Comparison of ENCODE assay signal across 22 cellular contexts in the genomic region with DNA sequence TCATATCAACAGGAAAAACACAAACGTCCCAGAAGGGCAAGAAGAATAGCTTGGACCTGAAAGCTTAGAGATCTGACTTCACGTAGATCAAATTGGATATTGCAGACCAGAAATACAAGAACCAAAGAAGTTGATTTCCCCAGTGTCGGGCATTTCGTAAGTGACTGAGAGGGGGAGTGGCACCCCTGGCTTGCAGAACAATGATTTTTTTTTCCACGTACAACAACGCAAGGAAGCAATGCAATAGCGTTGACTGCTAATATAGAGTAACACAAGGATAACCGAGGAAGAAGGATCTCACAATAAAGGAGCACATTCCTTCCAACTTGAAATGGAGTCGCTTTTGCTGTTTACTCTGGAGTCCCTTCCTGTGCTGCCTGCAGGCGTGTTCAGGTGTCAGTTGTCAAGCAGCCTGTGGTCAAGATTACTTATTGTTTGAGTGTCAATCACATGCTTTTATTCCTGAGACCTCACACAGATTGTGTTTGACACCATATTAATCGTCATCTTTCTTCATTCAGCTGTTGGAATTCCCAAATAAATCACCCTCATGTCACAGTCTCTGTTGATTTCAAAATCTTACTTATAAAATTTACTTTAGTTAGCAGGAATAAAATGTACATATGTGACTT.
"Had no signal": no experiment of that assay in that cellular context is flagged by ENCODE, and none has a peak within 500 bp of the region (broad histone marks: within the 10 kb centered on the region; RNA-seq: fewer than 3 reads in every experiment).

No MANE protein-coding gene starts in this region.

- H3K4me3 ChIP-seq: coronary artery, gastroesophageal sphincter, heart left ventricle, right lobe of liver, skin epidermis, tibial artery had no signal

- H3K27ac ChIP-seq: coronary artery, epithelial cell of prostate, gastroesophageal sphincter, heart left ventricle, right lobe of liver, skin epidermis, tibial artery had no signal

- ATAC-seq: activated CD4-positive, alpha-beta T cell treated with anti-CD3 and anti-CD28 coated beads for 36 hours; gastroesophageal sphincter; heart left ventricle; left cardiac atrium; naive thymus-derived CD8-positive, alpha-beta T cell; right lobe of liver; stimulated activated effector memory CD8-positive, alpha-beta T cell treated with anti-CD3 and anti-CD28 coated beads, Interleukin-12 subunit alpha, Interleukin-12 subunit beta, amount 100 ng/mL, for 72 hours; stimulated activated naive CD8-positive, alpha-beta T cell treated with anti-CD3 and anti-CD28 coated beads, Interleukin-15, amount 100 ng/mL, for 72 hours had no signal

- H3K27me3 ChIP-seq: gastroesophageal sphincter, heart left ventricle, right lobe of liver, tibial artery had no signal

- H3K36me3 ChIP-seq: gastroesophageal sphincter, heart left ventricle, right lobe of liver, tibial artery had no signal

- H3K4me1 ChIP-seq: gastroesophageal sphincter, heart left ventricle, right lobe of liver, tibial artery had no signal

- H3K9me3 ChIP-seq: gastroesophageal sphincter, right lobe of liver, tibial artery had no signal

- DNase-seq: activated B cell treated with CpG ODN at 0.5 μM for 24 hours; activated CD4-positive, alpha-beta memory T cell treated with anti-CD3 and anti-CD28 coated beads for 36 hours; activated CD4-positive, alpha-beta T cell treated with anti-CD3 and anti-CD28 coated beads for 36 hours; activated naive CD4-positive, alpha-beta T cell treated with Interleukin-2 at 50 U/mL for 16 hours; activated naive CD8-positive, alpha-beta T cell treated with anti-CD3 and anti-CD28 coated beads, Interleukin-2, amount 10 ng/mL, durations not matched to agents 7 days and 5 days; activated T-cell treated with anti-CD3 and anti-CD28 coated beads, Interleukin-2, amount 50 U/mL, for 48 hours; amniotic stem cell; cerebellar nuclear complex; heart left ventricle; left cardiac atrium; naive thymus-derived CD8-positive, alpha-beta T cell; nucleus accumbens; right lobe of liver; stimulated activated CD4-positive, alpha-beta T cell treated with anti-CD3 and anti-CD28 coated beads, Interleukin-1b, Interleukin-23, amount 100 ng/mL, for 48 hours; stimulated activated naive CD8-positive, alpha-beta T cell treated with anti-CD3 and anti-CD28 coated beads, Interleukin-15, amount 100 ng/mL, for 72 hours; T-helper 9 cell; tibial artery had no signal
